In the genomic region with DNA sequence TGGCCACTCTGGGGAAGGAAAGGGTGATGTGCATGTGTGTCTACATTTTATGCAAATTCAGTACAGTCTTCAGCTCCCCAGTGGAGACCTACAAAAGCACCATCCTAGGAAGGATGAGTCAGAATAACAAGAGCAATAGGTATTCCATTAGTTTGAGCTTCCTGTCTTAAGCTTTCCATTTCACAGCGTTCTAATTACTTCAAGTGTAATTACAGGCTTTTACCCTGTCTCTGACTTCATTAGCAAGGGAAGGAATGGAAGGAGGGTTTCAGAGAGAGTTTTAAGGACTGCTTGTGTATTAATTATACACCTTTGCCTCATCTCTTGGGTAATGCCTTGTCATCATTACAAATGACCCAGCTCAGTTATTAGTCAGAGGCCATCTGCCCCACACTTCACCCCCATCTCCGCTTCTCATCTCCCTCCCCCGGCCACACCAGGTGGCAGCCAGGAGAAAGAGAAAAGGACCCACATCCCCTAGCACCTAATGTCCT, we compare ENCODE assay signal across 11 cellular contexts.
DNase-seq lines count a peak whose midpoint lies in the region; ATAC-seq, FAIRE-seq and TF ChIP-seq lines count a peak whose summit lies in the region.
"Had no signal": no experiment of that assay in that cellular context is flagged by ENCODE, and none has a peak within 500 bp of the region (broad histone marks: within the 10 kb centered on the region; RNA-seq: fewer than 3 reads in every experiment).

No MANE protein-coding gene starts in this region.

- ATAC-seq in GM19351 (IDR thresholded peaks at IDR 0.05; ENCODE audit: unreplicated experiment) (peak; percentile 76), HG02840 (IDR thresholded peaks at IDR 0.05; ENCODE audit: low FRiP score, unreplicated experiment) (peak; percentile 79)

- H3K4me1 ChIP-seq in hepatocyte (ENCODE audit: insufficient read depth), result no peaks in the 10 kb centered on the region
- no peaks in the 10 kb centered on the region for H3K4me1 ChIP-seq in small intestine (ENCODE audit: control insufficient read depth in 2 of 2, insufficient read depth in 1 of 2, low read depth in 1 of 2, low read length in 1 of 2)

- H3K4me3 ChIP-seq in kidney epithelial cell (ENCODE audit: low read depth, low read length) (no peak overlapping the region), hepatocyte (no peak overlapping the region), small intestine (ENCODE audit: low read depth in 1 of 2, low read length in 2 of 2) (no peak overlapping the region)

- H2AFZ ChIP-seq in hepatocyte, result no peak overlapping the region

- no peak for FAIRE-seq in small intestine (lab: Jason Lieb, UNC)

- WGBS in hepatocyte (ENCODE audit: low lambda C conversion rate, missing lambda C conversion rate), result 54% methylated on average over 3 of the region's 3 CpGs
- WGBS in small intestine, 3 donors, result 50 to 72% (median 70%) methylated on average over 3 of the region's 3 CpGs

- H3K79me2 ChIP-seq in hepatocyte, result no peaks in the 10 kb centered on the region

- H3K27ac ChIP-seq in hepatocyte (no peak overlapping the region), small intestine (ENCODE audit: low read depth in 1 of 2, low read length in 1 of 2) (no peak overlapping the region)

- no peaks in the 10 kb centered on the region for H4K20me1 ChIP-seq in hepatocyte (ENCODE audit: insufficient read depth, poor library complexity, severe bottlenecking)

- no peaks in the 10 kb centered on the region for H3K9me2 ChIP-seq in hepatocyte (replicated peaks; ENCODE audit: insufficient read depth)

- H3K36me3 ChIP-seq in kidney epithelial cell (ENCODE audit: control insufficient read depth, insufficient read depth, low read length) (no peaks in the 10 kb centered on the region), hepatocyte (replicated peaks; ENCODE audit: insufficient read depth, low read depth) (no peaks in the 10 kb centered on the region), small intestine (ENCODE audit: control insufficient read depth in 2 of 2, insufficient read depth in 2 of 2, low read length in 2 of 2) (no peaks in the 10 kb centered on the region)

- H3K4me2 ChIP-seq in hepatocyte, result no peak overlapping the region

- TF ChIP-seq CTCF in kidney epithelial cell (IDR thresholded peaks at IDR 0.05; ENCODE audit: insufficient read depth, low read length, poor library complexity, severe bottlenecking) (no peak), hepatocyte (IDR thresholded peaks at IDR 0.05; ENCODE audit: poor library complexity) (no peak)

- H3K27me3 ChIP-seq in kidney epithelial cell (ENCODE audit: control insufficient read depth, insufficient read depth, low read length) (no peaks in the 10 kb centered on the region), hepatocyte (no peaks in the 10 kb centered on the region), small intestine (ENCODE audit: control insufficient read depth in 2 of 2, insufficient read depth in 2 of 2, low read length in 2 of 2) (no peaks in the 10 kb centered on the region)

- DNase-seq in NCI-H1105 treated with DMSO at 0.1 percent for 48 hours (lab: John Stamatoyannopoulos, UW) (peak; percentile 87), kidney epithelial cell (ENCODE audit: low read depth) (peak; percentile 42), hepatocyte (ENCODE audit: low spot score) (no peak), small intestine (no peak), ecto neural progenitor cell (ENCODE audit: low spot score) (no peak), midbrain (lab: John Stamatoyannopoulos, UW) (no peak)
- DNase-seq: cerebellar nuclear complex, NCI-H1930, trophoblast cell had no signal

- no peaks in the 10 kb centered on the region for H3K9me3 ChIP-seq in hepatocyte (ENCODE audit: low read depth)
- no peaks in the 10 kb centered on the region for H3K9me3 ChIP-seq in small intestine (ENCODE audit: control insufficient read depth, low read depth)

Comparison
In these comparisons a context has a peak if more than half of its experiments do, and no peak if none do; other contexts are left out.
1. DNase-seq: peak in NCI-H1105 treated with DMSO at 0.1 percent for 48 hours (single experiment) and kidney epithelial cell (single experiment); none in hepatocyte (single experiment), small intestine (single experiment), ecto neural progenitor cell (single experiment) and midbrain (single experiment).